In the genomic region with DNA sequence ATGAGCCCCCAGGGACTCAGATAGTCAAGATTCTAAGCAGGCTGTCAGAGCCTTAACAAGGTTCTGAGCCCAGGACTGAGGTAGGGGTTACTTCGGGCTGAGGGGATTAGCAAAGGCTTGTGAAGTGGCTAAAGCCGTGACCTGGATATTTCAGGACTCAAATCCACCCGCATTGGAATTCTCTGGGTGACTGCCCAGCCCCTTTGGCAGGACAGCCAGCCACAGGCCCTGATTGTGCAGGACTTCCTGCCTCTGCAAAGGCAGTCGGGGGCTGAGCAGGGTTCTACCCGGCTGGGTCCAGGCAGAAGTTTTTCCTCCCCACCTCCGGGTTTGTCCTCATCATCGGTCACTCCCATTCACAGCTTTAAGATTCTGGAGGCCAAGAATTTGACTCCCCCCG, we compare ENCODE assay signal across 14 cellular contexts. TPM values are rescaled to one million over a fixed set of nuclear protein-coding genes. Genes with fewer than 3 reads are reported as not detected.
DNase-seq lines count a peak whose midpoint lies in the region; ATAC-seq and TF ChIP-seq lines count a peak whose summit lies in the region.
"Had no signal": no experiment of that assay in that cellular context is flagged by ENCODE, and none has a peak within 500 bp of the region (broad histone marks: within the 10 kb centered on the region; RNA-seq: fewer than 3 reads in every experiment).

A gene with protein sequence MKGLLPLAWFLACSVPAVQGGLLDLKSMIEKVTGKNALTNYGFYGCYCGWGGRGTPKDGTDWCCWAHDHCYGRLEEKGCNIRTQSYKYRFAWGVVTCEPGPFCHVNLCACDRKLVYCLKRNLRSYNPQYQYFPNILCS (plus strand): TSS at position 263 of the 400 bp plus-strand sequence. CDS start 14,637 bp downstream, outside the sequence.

- peak in 34 of 56 donors; percentile 2 to 68 (median 28) for DNase-seq in amygdala (lab: John Stamatoyannopoulos, UW)
- DNase-seq in Right ventricle myocardium superior: peak; percentile 92
- DNase-seq in neural progenitor cell (ENCODE audit: low spot score): peak; percentile 26
- no peak for DNase-seq in upper lobe of right lung
- no peak for DNase-seq in activated CD4-positive, CD25-positive, alpha-beta regulatory T cell (lab: John Stamatoyannopoulos, UW)
- no peak for DNase-seq in DMS53 (lab: John Stamatoyannopoulos, UW)
- DNase-seq: effector memory CD8-positive, alpha-beta T cell; H7; islet precursor cell; NCI-H1417 treated with DMSO at 0.1 percent for 48 hours; stimulated activated CD4-positive, alpha-beta T cell treated with anti-CD3 and anti-CD28 coated beads, Interleukin-12 subunit alpha, Interleukin-12 subunit beta, amount 100 ng/mL, for 4 hours had no signal

- ATAC-seq in Right ventricle myocardium superior (ENCODE audit: poor library complexity) (peak; percentile 93), upper lobe of right lung (peak; percentile 63), HG03039 (IDR thresholded peaks at IDR 0.05; ENCODE audit: unreplicated experiment) (no peak)
- ATAC-seq: effector memory CD8-positive, alpha-beta T cell; stimulated activated effector memory CD8-positive, alpha-beta T cell treated with anti-CD3 and anti-CD28 coated beads, Interleukin-12 subunit alpha, Interleukin-12 subunit beta, amount 100 ng/mL, for 72 hours had no signal

- H3K4me3 ChIP-seq in neural progenitor cell (no peak within 1 kb of the TSS), upper lobe of right lung (peak within 1 kb of the TSS; percentile 40)

- peaks cover 7% of the 10 kb centered on the region for H3K27me3 Mint-ChIP-seq in neural progenitor cell (ENCODE audit: insufficient read depth, low read depth)

- H3K9me3 ChIP-seq in neural progenitor cell (ENCODE audit: low read depth) (no peaks in the 10 kb centered on the region), upper lobe of right lung (no peaks in the 10 kb centered on the region)

- no peak within 1 kb of the TSS for H3K9ac ChIP-seq in neural progenitor cell

- no peak within 1 kb of the TSS for H3K27ac ChIP-seq in neural progenitor cell
- no peak within 1 kb of the TSS for H3K27ac ChIP-seq in upper lobe of right lung
- H3K27ac ChIP-seq: HL-60 had no signal

- no peaks in the 10 kb centered on the region for H3K4me1 Mint-ChIP-seq in neural progenitor cell
- H3K4me1 Mint-ChIP-seq: stimulated activated effector memory CD8-positive, alpha-beta T cell treated with anti-CD3 and anti-CD28 coated beads, Interleukin-12 subunit alpha, Interleukin-12 subunit beta, amount 100 ng/mL, for 72 hours had no signal

- H3K36me3 Mint-ChIP-seq in neural progenitor cell: no peaks in the 10 kb centered on the region
- H3K36me3 Mint-ChIP-seq: stimulated activated effector memory CD8-positive, alpha-beta T cell treated with anti-CD3 and anti-CD28 coated beads, Interleukin-12 subunit alpha, Interleukin-12 subunit beta, amount 100 ng/mL, for 72 hours had no signal

- H3K36me3 ChIP-seq in neural progenitor cell: no peaks in the 10 kb centered on the region
- H3K36me3 ChIP-seq in upper lobe of right lung: no peaks in the 10 kb centered on the region

- no peak within 1 kb of the TSS for H3K27ac Mint-ChIP-seq in neural progenitor cell
- H3K27ac Mint-ChIP-seq: stimulated activated effector memory CD8-positive, alpha-beta T cell treated with anti-CD3 and anti-CD28 coated beads, Interleukin-12 subunit alpha, Interleukin-12 subunit beta, amount 100 ng/mL, for 72 hours had no signal

- H3K27me3 ChIP-seq in neural progenitor cell: no peaks in the 10 kb centered on the region
- H3K27me3 ChIP-seq in upper lobe of right lung: peaks cover 5% of the 10 kb centered on the region

- no peak within 1 kb of the TSS for H3K4me3 Mint-ChIP-seq in neural progenitor cell
- H3K4me3 Mint-ChIP-seq: effector memory CD8-positive, alpha-beta T cell; stimulated activated effector memory CD8-positive, alpha-beta T cell treated with anti-CD3 and anti-CD28 coated beads, Interleukin-12 subunit alpha, Interleukin-12 subunit beta, amount 100 ng/mL, for 72 hours had no signal

- intact Hi-C loops in Right ventricle myocardium superior (cut with DNase I) (no loop called here), upper lobe of right lung (cut with DNase I) (no loop called here)

- H2AFZ ChIP-seq in neural progenitor cell (replicated peaks): peak within 1 kb of the TSS; percentile 34

- no peak within 1 kb of the TSS for H3K4me2 ChIP-seq in neural progenitor cell

- TF ChIP-seq CTCF in neural progenitor cell (IDR thresholded peaks at IDR 0.05): no peak
- no peak for TF ChIP-seq CTCF in upper lobe of right lung (IDR thresholded peaks at IDR 0.05)

- no peaks in the 10 kb centered on the region for H4K20me1 ChIP-seq in neural progenitor cell (ENCODE audit: low read depth)

- no peaks in the 10 kb centered on the region for H3K4me1 ChIP-seq in neural progenitor cell
- peaks cover 9% of the 10 kb centered on the region for H3K4me1 ChIP-seq in upper lobe of right lung

- no peaks in the 10 kb centered on the region for H3K9me3 Mint-ChIP-seq in neural progenitor cell
- H3K9me3 Mint-ChIP-seq: effector memory CD8-positive, alpha-beta T cell; stimulated activated effector memory CD8-positive, alpha-beta T cell treated with anti-CD3 and anti-CD28 coated beads, Interleukin-12 subunit alpha, Interleukin-12 subunit beta, amount 100 ng/mL, for 72 hours had no signal

- H3F3A ChIP-seq in neural progenitor cell (ENCODE audit: low read depth): no peaks in the 10 kb centered on the region

- no peaks in the 10 kb centered on the region for H3K79me2 ChIP-seq in neural progenitor cell (ENCODE audit: low read depth)

RNA-seq across cellular contexts. Expression of the gene that starts here (rescaled TPM):
- 56.7 TPM for total RNA-seq in Right ventricle myocardium superior
- total RNA-seq in neural progenitor cell (ENCODE audit: low replicate concordance): not detected in 2 replicates
- 4.9 TPM for total RNA-seq in upper lobe of right lung

Comparison
In these comparisons a context has a peak if more than half of its experiments do, and no peak if none do; other contexts are left out.
1. Peak in DNase-seq in neural progenitor cell; RNA of the gene not detected or under 1 TPM.
2. DNase-seq: peak in amygdala (34 of 56) and Right ventricle myocardium superior (single experiment); none in upper lobe of right lung (single experiment), activated CD4-positive, CD25-positive, alpha-beta regulatory T cell (0 of 4) and DMS53 (single experiment).